Comparison of ENCODE assay signal across 11 cellular contexts in the genomic region with DNA sequence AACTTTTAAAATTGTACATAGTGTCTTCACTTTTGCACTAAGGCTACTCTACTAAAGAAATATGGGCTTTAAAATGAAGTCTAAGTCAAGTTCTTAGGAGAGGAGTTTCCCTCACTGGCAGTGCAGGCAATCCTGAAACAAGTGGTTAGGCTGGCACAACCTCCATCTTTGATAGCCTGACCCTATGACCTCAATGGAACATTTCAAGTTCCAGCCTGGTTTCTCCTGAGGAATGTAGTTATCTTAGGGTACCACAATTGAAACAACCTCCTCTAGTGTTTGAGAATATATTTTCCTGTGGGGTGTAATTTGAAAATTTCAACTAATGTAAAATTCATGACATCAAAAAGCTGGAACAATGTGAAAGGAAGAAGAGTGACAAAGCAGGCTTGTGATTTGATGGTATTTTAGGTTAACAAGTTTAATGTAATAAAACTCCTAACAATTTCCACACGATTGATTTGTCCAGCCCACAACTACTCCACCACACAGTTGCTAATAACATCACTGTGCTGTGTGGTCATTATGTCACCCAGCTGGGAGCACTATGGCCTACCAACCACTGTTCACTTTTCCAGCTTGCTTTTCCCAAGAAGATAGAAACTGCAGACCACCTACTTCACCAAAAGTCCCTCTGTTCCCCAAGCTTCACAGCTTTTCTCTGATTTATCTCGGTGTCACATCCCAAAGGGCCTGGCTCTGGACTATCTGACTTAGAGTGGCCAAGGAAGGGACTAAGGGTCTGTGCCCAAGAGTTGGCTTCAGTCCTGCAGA. TPM values are rescaled to one million over a fixed set of nuclear protein-coding genes. Genes with fewer than 3 reads are reported as not detected.
DNase-seq lines count a peak whose midpoint lies in the region; ATAC-seq and TF ChIP-seq lines count a peak whose summit lies in the region.
"Had no signal": no experiment of that assay in that cellular context is flagged by ENCODE, and none has a peak within 500 bp of the region (broad histone marks: within the 10 kb centered on the region; RNA-seq: fewer than 3 reads in every experiment).

No MANE protein-coding gene starts in this region.

- no peaks in the 10 kb centered on the region for H3K9me2 ChIP-seq in SK-N-SH

- ATAC-seq in SK-N-SH treated with all-trans-retinoic acid at 6 μM for 48 hours (no peak), lower lobe of right lung (no peak)

- H3K36me3 ChIP-seq in SK-N-SH (replicated peaks in 1 of 2; ENCODE audit: control insufficient read depth in 1 of 2, insufficient read depth in 2 of 2, low read length in 1 of 2) = peaks cover under 1 to 25% of the 10 kb centered on the region in 2 experiments
- H3K36me3 ChIP-seq in lower lobe of right lung = peaks cover 3% of the 10 kb centered on the region
- H3K36me3 ChIP-seq in tibial nerve = peaks cover 0 to 13% (median 0%) of the 10 kb centered on the region in 3 donors

- TF ChIP-seq CTCF in SK-N-SH (IDR thresholded peaks at IDR 0.05) (no peak), chondrocyte (IDR thresholded peaks at IDR 0.05) (no peak), lower lobe of right lung (IDR thresholded peaks at IDR 0.05) (no peak), tibial nerve (IDR thresholded peaks at IDR 0.05) (no peak)

- DNase-seq in SK-N-SH (no peak), chondrocyte (ENCODE audit: low spot score) (no peak), lower lobe of right lung (no peak), tibial nerve (ENCODE audit: low spot score in 2 of 2) (no peak), iPS-NIHi11 (ENCODE audit: low spot score) (no peak)
- no peak for DNase-seq in stimulated activated CD4-positive, alpha-beta T cell treated with anti-CD3 and anti-CD28 coated beads, Interleukin-1b, Interleukin-23, amount 100 ng/mL, for 48 hours
- DNase-seq in stimulated activated CD4-positive, alpha-beta T cell treated with anti-CD3 and anti-CD28 coated beads, Interleukin-4, amount 100 ng/mL, for 24 hours = no peak
- DNase-seq: activated CD4-positive, alpha-beta T cell treated with anti-CD3 and anti-CD28 coated beads, Interleukin-2, amount 50 U/mL, for 4 hours; NCI-H1092 had no signal

- TF ChIP-seq RAD21 in SK-N-SH (IDR thresholded peaks at IDR 0.05; ENCODE audit: low read length) = no peak

- peaks cover 26% of the 10 kb centered on the region for H3F3A ChIP-seq in SK-N-SH (replicated peaks; ENCODE audit: insufficient read depth)

- CTCF ChIA-PET in SK-N-SH (lab: Yijun Ruan, JAX) = interaction anchor here (1.2 to 2.0 kb wide), 3 partner anchors 61 to 143 kb away, joined by 3 to 7 read pairs (median 3); no protein-coding TSS in a partner anchor

- H3K9me3 ChIP-seq in SK-N-SH (no peaks in the 10 kb centered on the region), lower lobe of right lung (no peaks in the 10 kb centered on the region), tibial nerve (peaks cover 0 to 2% (median 0%) of the 10 kb centered on the region in 4 donors)

- intact Hi-C loops in lower lobe of right lung (cut with DNase I) = no loop called here

- peaks cover 5% of the 10 kb centered on the region for H3K9me3 Mint-ChIP-seq in chondrocyte (ENCODE audit: low read depth)

- no peak overlapping the region for H2AFZ ChIP-seq in SK-N-SH (ENCODE audit: low read depth)

- H3K9ac ChIP-seq in SK-N-SH = peak overlapping the region; percentile 84

- peak overlapping the region; percentile 95 for H3K27ac Mint-ChIP-seq in chondrocyte (ENCODE audit: unreplicated experiment)

- TF ChIP-seq EP300 in SK-N-SH (IDR thresholded peaks at IDR 0.05; ENCODE audit: borderline replicate concordance in 1 of 2, low read depth in 1 of 2, low read length in 1 of 2) = no peak
- TF ChIP-seq EP300 in tibial nerve (IDR thresholded peaks at IDR 0.05) = peak in 1 of 2 donors; percentile 6

- H3K4me3 Mint-ChIP-seq in chondrocyte (ENCODE audit: unreplicated experiment) = peak overlapping the region; percentile 97

- POLR2A ChIA-PET in SK-N-SH (lab: Yijun Ruan, JAX) = interaction anchor here (1.1 kb wide), 1 partner anchor 9 kb away, joined by 3 read pairs; no protein-coding TSS in a partner anchor

- WGBS in SK-N-SH (ENCODE audit: low lambda C conversion rate) = 49% methylated on average over 2 of the region's 2 CpGs
- WGBS in tibial nerve, 2 donors = 9 to 20% methylated on average over 2 of the region's 2 CpGs

- no peaks in the 10 kb centered on the region for H3K27me3 Mint-ChIP-seq in chondrocyte (ENCODE audit: low read depth)

- H3K79me2 ChIP-seq in SK-N-SH (ENCODE audit: insufficient read depth) = peaks cover 67% of the 10 kb centered on the region

- H3K4me2 ChIP-seq in SK-N-SH = peak overlapping the region; percentile 94

- no peaks in the 10 kb centered on the region for H3K27me3 ChIP-seq in SK-N-SH (ENCODE audit: insufficient read depth)
- no peaks in the 10 kb centered on the region for H3K27me3 ChIP-seq in lower lobe of right lung (ENCODE audit: low read depth)
- H3K27me3 ChIP-seq in tibial nerve = no peaks in the 10 kb centered on the region

- peaks cover 29% of the 10 kb centered on the region for H4K20me1 ChIP-seq in SK-N-SH (ENCODE audit: insufficient read depth)

- H3K4me1 ChIP-seq in SK-N-SH (ENCODE audit: control insufficient read depth in 1 of 2, insufficient read depth in 2 of 2, low read depth in 1 of 2, low read length in 1 of 2) (peaks cover 4 to 31% of the 10 kb centered on the region in 2 experiments; a peak in 2 of 4 replicates), lower lobe of right lung (peaks cover 31% of the 10 kb centered on the region), tibial nerve (peaks cover 0 to 59% (median 19%) of the 10 kb centered on the region in 4 donors)

- peaks cover 70% of the 10 kb centered on the region for H3K4me1 Mint-ChIP-seq in chondrocyte (ENCODE audit: low read depth)

- H3K27ac ChIP-seq in SK-N-SH (ENCODE audit: low read depth in 2 of 2, low read length in 1 of 2) (peak overlapping the region in 1 of 2 experiments; percentile 93; a peak in 2 of 4 replicates), lower lobe of right lung (peak overlapping the region; percentile 96), tibial nerve (peak overlapping the region; percentile 91 to 99 (median 98))
- H3K27ac ChIP-seq: 22Rv1 had no signal

- H3K36me3 Mint-ChIP-seq in chondrocyte (ENCODE audit: low read depth) = peaks cover 13% of the 10 kb centered on the region

- no peak for TF ChIP-seq POLR2A in tibial nerve (IDR thresholded peaks at IDR 0.05)

- H3K4me3 ChIP-seq in SK-N-SH (ENCODE audit: low read depth in 2 of 2, low read length in 1 of 2) (peak overlapping the region; percentile 67 to 75), lower lobe of right lung (peak overlapping the region; percentile 68), tibial nerve (peak overlapping the region; percentile 64 to 84 (median 79))

TF ChIP-seq in SK-N-SH, 30 proteins besides CTCF, POLR2A, EP300 and RAD21:
- no peak for TF ChIP-seq FOSL2 (IDR thresholded peaks at IDR 0.05; ENCODE audit: borderline replicate concordance, low read depth)
- TF ChIP-seq CHD2 (IDR thresholded peaks at IDR 0.05; ENCODE audit: low read length, partially characterized antibody) = no peak
- no peak for TF ChIP-seq MXI1 (IDR thresholded peaks at IDR 0.05; ENCODE audit: low read depth, low read length)
- no peak for TF ChIP-seq RFX5 (IDR thresholded peaks at IDR 0.05; ENCODE audit: low read length)
- TF ChIP-seq NFIC (IDR thresholded peaks at IDR 0.05; ENCODE audit: borderline replicate concordance) = no peak
- no peak for TF ChIP-seq EZH2phosphoT487 (IDR thresholded peaks at IDR 0.05; ENCODE audit: borderline replicate concordance, low read depth)

TF ChIP-seq in SK-N-SH treated with all-trans-retinoic acid at 6 μM for 48 hours, 23 proteins besides CTCF, POLR2A, EP300 and RAD21:
- TF ChIP-seq ZNF565 (CRISPR knock-in tag; conservative IDR thresholded peaks at IDR 0.05; ENCODE audit: low read depth) (no peak), SNAI2 (CRISPR knock-in tag; IDR thresholded peaks at IDR 0.05) (no peak), ZFP3 (CRISPR knock-in tag; IDR thresholded peaks at IDR 0.05) (no peak), ARNTL (CRISPR knock-in tag; IDR thresholded peaks at IDR 0.05; ENCODE audit: borderline replicate concordance, low read depth) (no peak), OSR1 (CRISPR knock-in tag; IDR thresholded peaks at IDR 0.05) (no peak), ESRRG (CRISPR knock-in tag; IDR thresholded peaks at IDR 0.05) (no peak), CSDC2 (CRISPR knock-in tag; IDR thresholded peaks at IDR 0.05) (no peak), ZFP30 (CRISPR knock-in tag; IDR thresholded peaks at IDR 0.05) (no peak), RARB (CRISPR knock-in tag; IDR thresholded peaks at IDR 0.05) (no peak), BACH2 (CRISPR knock-in tag; IDR thresholded peaks at IDR 0.05; ENCODE audit: borderline replicate concordance) (no peak), ZNF8 (CRISPR knock-in tag; IDR thresholded peaks at IDR 0.05) (no peak), GLIS3 (CRISPR knock-in tag; IDR thresholded peaks at IDR 0.05) (no peak)
- TF ChIP-seq, protein P1, sequence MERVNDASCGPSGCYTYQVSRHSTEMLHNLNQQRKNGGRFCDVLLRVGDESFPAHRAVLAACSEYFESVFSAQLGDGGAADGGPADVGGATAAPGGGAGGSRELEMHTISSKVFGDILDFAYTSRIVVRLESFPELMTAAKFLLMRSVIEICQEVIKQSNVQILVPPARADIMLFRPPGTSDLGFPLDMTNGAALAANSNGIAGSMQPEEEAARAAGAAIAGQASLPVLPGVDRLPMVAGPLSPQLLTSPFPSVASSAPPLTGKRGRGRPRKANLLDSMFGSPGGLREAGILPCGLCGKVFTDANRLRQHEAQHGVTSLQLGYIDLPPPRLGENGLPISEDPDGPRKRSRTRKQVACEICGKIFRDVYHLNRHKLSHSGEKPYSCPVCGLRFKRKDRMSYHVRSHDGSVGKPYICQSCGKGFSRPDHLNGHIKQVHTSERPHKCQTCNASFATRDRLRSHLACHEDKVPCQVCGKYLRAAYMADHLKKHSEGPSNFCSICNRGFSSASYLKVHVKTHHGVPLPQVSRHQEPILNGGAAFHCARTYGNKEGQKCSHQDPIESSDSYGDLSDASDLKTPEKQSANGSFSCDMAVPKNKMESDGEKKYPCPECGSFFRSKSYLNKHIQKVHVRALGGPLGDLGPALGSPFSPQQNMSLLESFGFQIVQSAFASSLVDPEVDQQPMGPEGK (CRISPR knock-in tag; IDR thresholded peaks at IDR 0.05; ENCODE audit: borderline replicate concordance) = no peak
TF ChIP-seq in SK-N-SH treated with all-trans-retinoic acid at 6 μM for 48 hours: peak in this region for 0.

RNA-seq across cellular contexts. Expression of a gene that starts 1.8 kb away (rescaled TPM):
- polyA plus RNA-seq in SK-N-SH (2012; rRNA removed) = 60.6 and 64.1 TPM in 2 replicates
- polyA plus RNA-seq in SK-N-SH (2012; cell fraction: cytosol; rRNA removed) = 58.4 and 61.3 TPM in 2 replicates
- polyA plus RNA-seq in SK-N-SH (2012; cell fraction: nucleus; rRNA removed) = 62.1 and 86.3 TPM in 2 replicates
- total RNA-seq in chondrocyte (107 to 121 TPM (median 111 TPM) in 3 replicates), lower lobe of right lung (89.5 TPM), tibial nerve (100 to 1,000 TPM in 2 of 4 donors, 10 to 100 TPM in 2; 86.5 to 130 (median 113) TPM)
